13 cellular contexts compared by ENCODE assay signal in genomic region chr10:100350914-100351485, GRCh38. TPM values are rescaled to one million over a fixed set of nuclear protein-coding genes. Genes with fewer than 3 reads are reported as not detected.
DNase-seq lines count a peak whose midpoint lies in the region; ATAC-seq, FAIRE-seq and TF ChIP-seq lines count a peak whose summit lies in the region.
"Had no signal": no experiment of that assay in that cellular context is flagged by ENCODE, and none has a peak within 500 bp of the region (broad histone marks: within the 10 kb centered on the region; RNA-seq: fewer than 3 reads in every experiment).

No MANE protein-coding gene starts in this region.

- H3K27me3 ChIP-seq in adipocyte (replicated peaks; ENCODE audit: control insufficient read depth, insufficient read depth, low read length) (no peaks in the 10 kb centered on the region), iPS-15b (ENCODE audit: control insufficient read depth, insufficient read depth, low read length) (no peaks in the 10 kb centered on the region), tibial nerve (no peaks in the 10 kb centered on the region)
- H3K27me3 ChIP-seq: uterus had no signal

- no peak overlapping the region for H3K27ac Mint-ChIP-seq in activated naive CD4-positive, alpha-beta T cell treated with anti-CD3 and anti-CD28 coated beads for 36 hours
- H3K27ac Mint-ChIP-seq in activated naive CD4-positive, alpha-beta T cell treated with anti-CD3 and anti-CD28 coated beads, Interleukin-2, amount 50 U/mL, for 72 hours, result peak overlapping the region in 1 of 2 donors; percentile 39
- H3K27ac Mint-ChIP-seq: B cell had no signal

- intact Hi-C loops in activated naive CD4-positive, alpha-beta T cell treated with anti-CD3 and anti-CD28 coated beads for 36 hours (cut with micrococcal nuclease), result no loop called here

- H3K4me3 ChIP-seq in adipocyte (ENCODE audit: low read length) (peak overlapping the region; percentile 89), iPS-15b (ENCODE audit: low read depth, low read length) (peak overlapping the region; percentile 20), tibial nerve (peak overlapping the region in 1 of 4 donors; percentile 68)
- H3K4me3 ChIP-seq: heart left ventricle, uterus had no signal

- FAIRE-seq in D721Med (lab: Jason Lieb, UNC), result no peak

- ATAC-seq in activated naive CD4-positive, alpha-beta T cell treated with anti-CD3 and anti-CD28 coated beads, Interleukin-2, amount 50 U/mL, for 72 hours, result no peak
- ATAC-seq: heart left ventricle; naive thymus-derived CD8-positive, alpha-beta T cell had no signal

- peak overlapping the region; percentile 19 for H3K4me3 Mint-ChIP-seq in activated naive CD4-positive, alpha-beta T cell treated with anti-CD3 and anti-CD28 coated beads for 36 hours
- H3K4me3 Mint-ChIP-seq: B cell; naive thymus-derived CD8-positive, alpha-beta T cell had no signal

- no peak for DNase-seq in activated naive CD4-positive, alpha-beta T cell treated with anti-CD3 and anti-CD28 coated beads for 36 hours
- no peak for DNase-seq in activated naive CD4-positive, alpha-beta T cell treated with anti-CD3 and anti-CD28 coated beads, Interleukin-2, amount 50 U/mL, for 72 hours (ENCODE audit: low spot score in 2 of 2)
- DNase-seq in adipocyte (ENCODE audit: low read depth), result no peak
- no peak for DNase-seq in tibial nerve (ENCODE audit: low spot score in 2 of 2)
- DNase-seq in HuH-7 (ENCODE audit: low spot score), result no peak
- DNase-seq in D721Med (ENCODE audit: insufficient read length, low spot score), result no peak
- DNase-seq in germinal center (ENCODE audit: low spot score), result no peak
- DNase-seq: heart left ventricle; naive thymus-derived CD8-positive, alpha-beta T cell; stimulated activated CD4-positive, alpha-beta T cell treated with anti-CD3 and anti-CD28 coated beads, Interleukin-4, amount 100 ng/mL, for 1 hour; uterus had no signal

- H3K9me3 ChIP-seq in adipocyte (ENCODE audit: control insufficient read depth, low read length), result no peaks in the 10 kb centered on the region
- no peaks in the 10 kb centered on the region for H3K9me3 ChIP-seq in iPS-15b (ENCODE audit: control insufficient read depth, insufficient read depth, low read length)
- H3K9me3 ChIP-seq in tibial nerve, result no peaks in the 10 kb centered on the region
- H3K9me3 ChIP-seq: heart left ventricle, uterus had no signal

- no peaks in the 10 kb centered on the region for H3K9me3 Mint-ChIP-seq in activated naive CD4-positive, alpha-beta T cell treated with anti-CD3 and anti-CD28 coated beads for 36 hours
- H3K9me3 Mint-ChIP-seq in activated naive CD4-positive, alpha-beta T cell treated with anti-CD3 and anti-CD28 coated beads, Interleukin-2, amount 50 U/mL, for 72 hours, result no peaks in the 10 kb centered on the region
- H3K9me3 Mint-ChIP-seq: naive thymus-derived CD8-positive, alpha-beta T cell had no signal

- WGBS in tibial nerve, 2 donors, result 56 to 71% methylated on average over 5 of the region's 5 CpGs

- TF ChIP-seq POLR2A in tibial nerve (IDR thresholded peaks at IDR 0.05), result no peak

- TF ChIP-seq EP300 in tibial nerve (IDR thresholded peaks at IDR 0.05), result no peak

- H3K27me3 Mint-ChIP-seq in activated naive CD4-positive, alpha-beta T cell treated with anti-CD3 and anti-CD28 coated beads for 36 hours (ENCODE audit: low read depth), result no peaks in the 10 kb centered on the region
- H3K27me3 Mint-ChIP-seq: B cell; naive thymus-derived CD8-positive, alpha-beta T cell had no signal

- H3K36me3 Mint-ChIP-seq in activated naive CD4-positive, alpha-beta T cell treated with anti-CD3 and anti-CD28 coated beads for 36 hours (ENCODE audit: low read depth), result peaks cover 87% of the 10 kb centered on the region
- H3K36me3 Mint-ChIP-seq in activated naive CD4-positive, alpha-beta T cell treated with anti-CD3 and anti-CD28 coated beads, Interleukin-2, amount 50 U/mL, for 72 hours, result peaks cover 72 to 91% of the 10 kb centered on the region in 2 donors

- H3K36me3 ChIP-seq in adipocyte (ENCODE audit: control insufficient read depth, insufficient read depth, low read length, severe bottlenecking) (peaks cover 66% of the 10 kb centered on the region), iPS-15b (ENCODE audit: control insufficient read depth, insufficient read depth, low read length) (peaks cover 74% of the 10 kb centered on the region), tibial nerve (peaks cover 0 to 52% (median 0%) of the 10 kb centered on the region in 3 donors)
- H3K36me3 ChIP-seq: uterus had no signal

- peak overlapping the region in 3 of 4 donors; percentile 35 to 92 (median 70) for H3K27ac ChIP-seq in tibial nerve
- H3K27ac ChIP-seq: heart left ventricle, uterus had no signal

- H3K9ac ChIP-seq in adipocyte (ENCODE audit: low read length), result peak overlapping the region; percentile 87
- peak overlapping the region; percentile 48 for H3K9ac ChIP-seq in iPS-15b (ENCODE audit: low read depth, low read length)

- CTCF ChIA-PET in activated naive CD4-positive, alpha-beta T cell treated with anti-CD3 and anti-CD28 coated beads for 36 hours (lab: Charles Lee), result interaction anchor here (0.6 to 2.0 kb wide), 5 partner anchors 14 to 158 kb away, joined by 3 to 9 read pairs (median 6); no protein-coding TSS in a partner anchor

- H3K4me1 Mint-ChIP-seq in activated naive CD4-positive, alpha-beta T cell treated with anti-CD3 and anti-CD28 coated beads for 36 hours (ENCODE audit: low read depth), result peaks cover 39% of the 10 kb centered on the region

- TF ChIP-seq CTCF in tibial nerve (IDR thresholded peaks at IDR 0.05) (no peak), D721Med (IDR thresholded peaks at IDR 0.05; ENCODE audit: insufficient read depth, missing control alignments) (no peak)

- H3K4me1 ChIP-seq in adipocyte (ENCODE audit: control insufficient read depth, insufficient read depth, low read length) (peaks cover 35% of the 10 kb centered on the region), iPS-15b (ENCODE audit: control insufficient read depth, insufficient read depth, low read length) (peaks cover 9% of the 10 kb centered on the region), tibial nerve (peaks cover 0 to 58% (median 4%) of the 10 kb centered on the region in 4 donors)
- H3K4me1 ChIP-seq: uterus had no signal

RNA-seq across cellular contexts. Expression of gene SCD, which starts 4.0 kb away (rescaled TPM):
- 100 to 1,000 TPM; 161 to 169 TPM for total RNA-seq in activated naive CD4-positive, alpha-beta T cell treated with anti-CD3 and anti-CD28 coated beads for 36 hours
- total RNA-seq in activated naive CD4-positive, alpha-beta T cell treated with anti-CD3 and anti-CD28 coated beads, Interleukin-2, amount 50 U/mL, for 72 hours, result 100 to 1,000 TPM in 1 of 2 donors, 10 to 100 TPM in 1; 67.5 to 185 TPM
- total RNA-seq in tibial nerve, result 100 to 1,000 TPM; 118 to 500 (median 249) TPM

RNA-seq across cellular contexts. Expression of gene PKD2L1, which starts 21.0 kb away (rescaled TPM):
- not detected for total RNA-seq in activated naive CD4-positive, alpha-beta T cell treated with anti-CD3 and anti-CD28 coated beads for 36 hours
- under 1 TPM in 1 of 2 donors, not detected in 1; 0.10 TPM for total RNA-seq in activated naive CD4-positive, alpha-beta T cell treated with anti-CD3 and anti-CD28 coated beads, Interleukin-2, amount 50 U/mL, for 72 hours
- under 1 TPM in 1 of 4 donors, not detected in 3; 0.42 TPM for total RNA-seq in tibial nerve
- total RNA-seq: B cell; heart left ventricle; naive thymus-derived CD8-positive, alpha-beta T cell; uterus had no signal
